Comparison of ENCODE assay signal across 9 cellular contexts in the genomic region with DNA sequence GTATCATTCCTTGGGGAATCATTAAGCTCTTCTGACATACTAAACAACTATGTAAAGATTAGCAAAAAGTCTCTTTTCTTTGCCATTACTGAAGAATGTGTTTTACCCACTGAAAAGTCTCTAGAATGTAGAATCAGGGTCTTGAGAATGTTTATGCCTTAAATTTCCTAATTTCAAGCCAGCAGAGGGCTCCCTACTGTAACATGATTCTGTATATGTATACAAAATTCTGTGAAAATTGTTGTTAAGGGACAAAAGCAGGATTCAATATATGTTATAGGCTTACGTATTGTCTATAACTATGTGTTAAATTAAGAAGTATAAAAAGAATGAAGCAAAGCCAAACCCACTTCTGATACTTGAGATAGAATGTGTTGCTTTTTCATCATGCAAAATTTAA.
A peak's percentile ranks its signal among the peaks of the same experiment; 100 is the strongest.
DNase-seq lines count a peak whose midpoint lies in the region; ATAC-seq, FAIRE-seq and TF ChIP-seq lines count a peak whose summit lies in the region.
"Had no signal": no experiment of that assay in that cellular context is flagged by ENCODE, and none has a peak within 500 bp of the region (broad histone marks: within the 10 kb centered on the region; RNA-seq: fewer than 3 reads in every experiment).

No MANE protein-coding gene starts in this region.

- H3K9me3 ChIP-seq in CD4-positive, alpha-beta memory T cell (ENCODE audit: control insufficient read depth in 1 of 2, low read length in 2 of 2), result no peaks in the 10 kb centered on the region

- no peaks in the 10 kb centered on the region for H3K36me3 Mint-ChIP-seq in nephron (ENCODE audit: low read depth)
- H3K36me3 Mint-ChIP-seq in CD4-positive, alpha-beta memory T cell, result no peaks in the 10 kb centered on the region
- H3K36me3 Mint-ChIP-seq: activated naive CD4-positive, alpha-beta T cell treated with anti-CD3 and anti-CD28 coated beads, Interleukin-2, amount 50 U/mL, for 72 hours had no signal

- H3K4me1 Mint-ChIP-seq in nephron, result peaks cover 6% of the 10 kb centered on the region
- H3K4me1 Mint-ChIP-seq in CD4-positive, alpha-beta memory T cell, result no peaks in the 10 kb centered on the region

- intact Hi-C loops in CD4-positive, alpha-beta memory T cell (cut with micrococcal nuclease), result no loop called here

- no peaks in the 10 kb centered on the region for H3K27me3 ChIP-seq in bronchial epithelial cell (ENCODE audit: control insufficient read depth, insufficient read depth, low read length)
- H3K27me3 ChIP-seq in CD4-positive, alpha-beta memory T cell (ENCODE audit: insufficient read depth, low read length), result no peaks in the 10 kb centered on the region

- TF ChIP-seq CTCF in bronchial epithelial cell (IDR thresholded peaks at IDR 0.05; ENCODE audit: insufficient read depth, low read length, severe bottlenecking) (no peak), nephron (IDR thresholded peaks at IDR 0.05; ENCODE audit: unreplicated experiment in 3 of 3) (peak; percentile 50 to 65 (median 50))

- POLR2A ChIA-PET in CD4-positive, alpha-beta memory T cell (lab: Charles Lee; ENCODE audit: partially characterized antibody), result no interaction called here

- H3K4me1 ChIP-seq in CD4-positive, alpha-beta memory T cell (ENCODE audit: insufficient read depth, low read length), result no peaks in the 10 kb centered on the region

- FAIRE-seq in bronchial epithelial cell (lab: Jason Lieb, UNC), result no peak

- peak overlapping the region in 1 of 3 experiments; percentile 20 for H3K27ac Mint-ChIP-seq in nephron
- H3K27ac Mint-ChIP-seq in CD4-positive, alpha-beta memory T cell, result no peak overlapping the region
- H3K27ac Mint-ChIP-seq: activated naive CD4-positive, alpha-beta T cell treated with anti-CD3 and anti-CD28 coated beads, Interleukin-2, amount 50 U/mL, for 72 hours had no signal

- no peaks in the 10 kb centered on the region for H3K9me3 Mint-ChIP-seq in nephron
- H3K9me3 Mint-ChIP-seq in CD4-positive, alpha-beta memory T cell, result peaks cover 0 to 8% (median 3%) of the 10 kb centered on the region in 8 donors

- H3K27me3 Mint-ChIP-seq in nephron (ENCODE audit: low read depth), result no peaks in the 10 kb centered on the region
- H3K27me3 Mint-ChIP-seq in CD4-positive, alpha-beta memory T cell, result no peaks in the 10 kb centered on the region

- no peak overlapping the region for H3K4me3 ChIP-seq in bronchial epithelial cell (ENCODE audit: low read depth, low read length)
- H3K4me3 ChIP-seq in CD4-positive, alpha-beta memory T cell (ENCODE audit: low read length in 2 of 2), result no peak overlapping the region

- CTCF ChIA-PET in CD4-positive, alpha-beta memory T cell (lab: Charles Lee; ENCODE audit: partially characterized antibody), result no interaction called here

- ATAC-seq in GM18511 (IDR thresholded peaks at IDR 0.05; ENCODE audit: unreplicated experiment), result no peak
- ATAC-seq: activated naive CD4-positive, alpha-beta T cell treated with anti-CD3 and anti-CD28 coated beads, Interleukin-2, amount 50 U/mL, for 72 hours had no signal

- DNase-seq in NCI-H1105 treated with DMSO at 0.1 percent for 48 hours (lab: John Stamatoyannopoulos, UW), result peak; percentile 27
- DNase-seq in NCI-H1105 (lab: John Stamatoyannopoulos, UW), result no peak
- DNase-seq in M059J (ENCODE audit: low read depth), result peak; percentile 24
- peak; percentile 5 for DNase-seq in bronchial epithelial cell (ENCODE audit: low read depth)
- DNase-seq in CD4-positive, alpha-beta memory T cell, result no peak
- no peak for DNase-seq in retina

- H3K4me3 Mint-ChIP-seq in nephron, result no peak overlapping the region
- no peak overlapping the region for H3K4me3 Mint-ChIP-seq in CD4-positive, alpha-beta memory T cell

- no peaks in the 10 kb centered on the region for H3K36me3 ChIP-seq in bronchial epithelial cell (ENCODE audit: control insufficient read depth, insufficient read depth, low read length)
- H3K36me3 ChIP-seq in CD4-positive, alpha-beta memory T cell (ENCODE audit: insufficient read depth, low read length), result no peaks in the 10 kb centered on the region

- H3K27ac ChIP-seq in CD4-positive, alpha-beta memory T cell (ENCODE audit: low read depth, low read length), result no peak overlapping the region

Comparison
In these comparisons a context has a peak if more than half of its experiments do, and no peak if none do; other contexts are left out.
1. DNase-seq: peak in NCI-H1105 treated with DMSO at 0.1 percent for 48 hours (single experiment), M059J (single experiment) and bronchial epithelial cell (single experiment); none in NCI-H1105 (single experiment), CD4-positive, alpha-beta memory T cell (0 of 5) and retina (single experiment).